In the genomic region with DNA sequence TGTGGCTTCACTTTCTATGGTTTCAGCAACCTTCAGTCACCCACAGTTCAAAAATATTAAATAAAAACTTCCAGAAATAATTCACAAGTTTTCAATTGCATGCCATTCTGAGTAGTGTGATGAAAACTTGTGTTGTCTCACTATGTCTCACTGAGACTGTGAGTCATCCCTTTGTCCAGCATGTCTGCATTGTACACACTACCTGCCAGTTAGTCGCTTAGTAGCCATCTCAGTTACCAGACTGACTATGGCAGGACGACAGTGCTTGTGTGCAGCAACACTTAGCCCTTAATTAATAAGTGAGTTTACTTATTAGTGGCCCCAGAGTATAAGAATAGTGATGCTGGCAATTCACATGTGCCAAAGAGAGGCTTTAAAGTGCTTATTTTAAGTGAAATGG, we compare ENCODE assay signal across 1 cellular context.
TF ChIP-seq lines count a peak whose summit lies in the region.

No MANE protein-coding gene starts in this region.

TF ChIP-seq in SK-N-SH treated with all-trans-retinoic acid at 6 μM for 48 hours, 23 proteins besides CTCF, POLR2A, EP300 and RAD21 (continued from another document):
- TF ChIP-seq, protein P1, sequence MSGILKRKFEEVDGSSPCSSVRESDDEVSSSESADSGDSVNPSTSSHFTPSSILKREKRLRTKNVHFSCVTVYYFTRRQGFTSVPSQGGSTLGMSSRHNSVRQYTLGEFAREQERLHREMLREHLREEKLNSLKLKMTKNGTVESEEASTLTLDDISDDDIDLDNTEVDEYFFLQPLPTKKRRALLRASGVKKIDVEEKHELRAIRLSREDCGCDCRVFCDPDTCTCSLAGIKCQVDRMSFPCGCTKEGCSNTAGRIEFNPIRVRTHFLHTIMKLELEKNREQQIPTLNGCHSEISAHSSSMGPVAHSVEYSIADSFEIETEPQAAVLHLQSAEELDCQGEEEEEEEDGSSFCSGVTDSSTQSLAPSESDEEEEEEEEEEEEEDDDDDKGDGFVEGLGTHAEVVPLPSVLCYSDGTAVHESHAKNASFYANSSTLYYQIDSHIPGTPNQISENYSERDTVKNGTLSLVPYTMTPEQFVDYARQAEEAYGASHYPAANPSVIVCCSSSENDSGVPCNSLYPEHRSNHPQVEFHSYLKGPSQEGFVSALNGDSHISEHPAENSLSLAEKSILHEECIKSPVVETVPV (CRISPR knock-in tag; IDR thresholded peaks at IDR 0.05), result no peak
- TF ChIP-seq RARB (CRISPR knock-in tag; IDR thresholded peaks at IDR 0.05) (no peak), OSR1 (CRISPR knock-in tag; IDR thresholded peaks at IDR 0.05) (no peak), PPARA (CRISPR knock-in tag; IDR thresholded peaks at IDR 0.05; ENCODE audit: borderline replicate concordance) (no peak)
TF ChIP-seq in SK-N-SH treated with all-trans-retinoic acid at 6 μM for 48 hours: peak in this region for 0.
